In genomic region chr4:104395219-104395618, GRCh38 we compare ENCODE assay signal across 17 cellular contexts.
DNase-seq lines count a peak whose midpoint lies in the region; ATAC-seq, FAIRE-seq and TF ChIP-seq lines count a peak whose summit lies in the region.
"Had no signal": no experiment of that assay in that cellular context is flagged by ENCODE, and none has a peak within 500 bp of the region (broad histone marks: within the 10 kb centered on the region; RNA-seq: fewer than 3 reads in every experiment).

No MANE protein-coding gene starts in this region.

- no peaks in the 10 kb centered on the region for H3K9me3 Mint-ChIP-seq in activated T-cell treated with anti-CD3 and anti-CD28 coated beads, Interleukin-2, amount 50 U/mL, for 4 hours

- no peak for FAIRE-seq in D721Med (lab: Jason Lieb, UNC)
- FAIRE-seq: colon, GM12891 had no signal

- H3K9ac ChIP-seq in endocrine pancreas (ENCODE audit: control insufficient read depth, insufficient read depth, low read length) (no peak overlapping the region), smooth muscle cell (ENCODE audit: low read depth) (no peak overlapping the region)
- H3K9ac ChIP-seq: neural progenitor cell had no signal

- H3K4me1 Mint-ChIP-seq in activated T-cell treated with anti-CD3 and anti-CD28 coated beads, Interleukin-2, amount 50 U/mL, for 4 hours (ENCODE audit: low read depth), result no peaks in the 10 kb centered on the region

- 40% methylated on average over 4 of the region's 4 CpGs for WGBS in smooth muscle cell (ENCODE audit: low lambda C conversion rate)

- no peak for ATAC-seq in activated T-cell treated with anti-CD3 and anti-CD28 coated beads, Interleukin-2, amount 50 U/mL, for 4 hours

- no peak overlapping the region for H3K27ac ChIP-seq in smooth muscle cell (ENCODE audit: low read depth)
- H3K27ac ChIP-seq: neural progenitor cell had no signal

- H3F3A ChIP-seq in smooth muscle cell (ENCODE audit: low read depth), result no peaks in the 10 kb centered on the region

- H3K4me1 ChIP-seq in endocrine pancreas (ENCODE audit: control insufficient read depth, insufficient read depth, low read length), result no peaks in the 10 kb centered on the region
- no peaks in the 10 kb centered on the region for H3K4me1 ChIP-seq in smooth muscle cell (ENCODE audit: low read depth)

- no peaks in the 10 kb centered on the region for H3K27me3 Mint-ChIP-seq in activated T-cell treated with anti-CD3 and anti-CD28 coated beads, Interleukin-2, amount 50 U/mL, for 4 hours (ENCODE audit: low read depth)

- H3K9me3 ChIP-seq in endocrine pancreas (ENCODE audit: control insufficient read depth, low read length) (no peaks in the 10 kb centered on the region), smooth muscle cell (replicated peaks; ENCODE audit: low read depth) (no peaks in the 10 kb centered on the region)

- peak; percentile 44 for DNase-seq in NCI-H2107 treated with DMSO at 0.1 percent for 48 hours (lab: John Stamatoyannopoulos, UW; ENCODE audit: unreplicated experiment)
- DNase-seq in NCI-H2107 (lab: John Stamatoyannopoulos, UW), result no peak
- peak; percentile 96 for DNase-seq in NCI-H69 (lab: John Stamatoyannopoulos, UW)
- DNase-seq in smooth muscle cell (lab: John Stamatoyannopoulos, UW; ENCODE audit: unreplicated experiment), result no peak
- DNase-seq in activated T-cell treated with anti-CD3 and anti-CD28 coated beads, Interleukin-2, amount 50 U/mL, for 4 hours, result no peak
- no peak for DNase-seq in D721Med (ENCODE audit: insufficient read length, low spot score)
- no peak for DNase-seq in germinal center (ENCODE audit: low spot score)
- DNase-seq: ACHN; DMS79; foreskin melanocyte; HCEC 1CT; stimulated activated CD4-positive, alpha-beta T cell treated with anti-CD3 and anti-CD28 coated beads, Interleukin-12 subunit alpha, Interleukin-12 subunit beta, amount 100 ng/mL, for 4 hours; trophoblast cell had no signal

- H3K36me3 Mint-ChIP-seq in activated T-cell treated with anti-CD3 and anti-CD28 coated beads, Interleukin-2, amount 50 U/mL, for 4 hours (ENCODE audit: insufficient read depth), result no peaks in the 10 kb centered on the region
- H3K36me3 Mint-ChIP-seq: neural progenitor cell had no signal

- H3K27me3 ChIP-seq in endocrine pancreas (ENCODE audit: control insufficient read depth, insufficient read depth, low read length) (no peaks in the 10 kb centered on the region), smooth muscle cell (ENCODE audit: low read depth) (no peaks in the 10 kb centered on the region)
- H3K27me3 ChIP-seq: neural progenitor cell had no signal

- TF ChIP-seq CTCF in smooth muscle cell (IDR thresholded peaks at IDR 0.05; ENCODE audit: borderline replicate concordance, insufficient read depth, poor library complexity, severe bottlenecking) (no peak), D721Med (IDR thresholded peaks at IDR 0.05; ENCODE audit: insufficient read depth, missing control alignments) (no peak)

- H3K4me3 ChIP-seq in endocrine pancreas (ENCODE audit: control insufficient read depth, insufficient read depth, low read length) (peak overlapping the region; percentile 92), smooth muscle cell (no peak overlapping the region)
- H3K4me3 ChIP-seq: neural progenitor cell had no signal

- no peak overlapping the region for H3K4me3 Mint-ChIP-seq in activated T-cell treated with anti-CD3 and anti-CD28 coated beads, Interleukin-2, amount 50 U/mL, for 4 hours
- H3K4me3 Mint-ChIP-seq: neural progenitor cell had no signal

- peak overlapping the region; percentile 78 for H2AFZ ChIP-seq in smooth muscle cell (ENCODE audit: low read depth)

- H3K4me2 ChIP-seq in smooth muscle cell, result peak overlapping the region; percentile 81
- H3K4me2 ChIP-seq: neural progenitor cell had no signal

- H4K20me1 ChIP-seq in smooth muscle cell (ENCODE audit: low read depth), result no peaks in the 10 kb centered on the region

- H3K79me2 ChIP-seq in smooth muscle cell (ENCODE audit: low read depth), result no peaks in the 10 kb centered on the region

- H3K36me3 ChIP-seq in endocrine pancreas (ENCODE audit: control insufficient read depth, insufficient read depth, low read length), result no peaks in the 10 kb centered on the region
- H3K36me3 ChIP-seq in smooth muscle cell (ENCODE audit: low read depth), result no peaks in the 10 kb centered on the region
- H3K36me3 ChIP-seq: neural progenitor cell had no signal

Comparison
In these comparisons a context has a peak if more than half of its experiments do, and no peak if none do; other contexts are left out.
1. DNase-seq: peak in NCI-H2107 treated with DMSO at 0.1 percent for 48 hours (single experiment) and NCI-H69 (single experiment); none in NCI-H2107 (single experiment), smooth muscle cell (single experiment), activated T-cell treated with anti-CD3 and anti-CD28 coated beads, Interleukin-2, amount 50 U/mL, for 4 hours (single experiment), D721Med (single experiment) and germinal center (single experiment).